17 cellular contexts compared by ENCODE assay signal in genomic region chr20:25050501-25051350, GRCh38. TPM values are rescaled to one million over a fixed set of nuclear protein-coding genes. Genes with fewer than 3 reads are reported as not detected.
DNase-seq lines count a peak whose midpoint lies in the region; ATAC-seq and TF ChIP-seq lines count a peak whose summit lies in the region.
"Had no signal": no experiment of that assay in that cellular context is flagged by ENCODE, and none has a peak within 500 bp of the region (broad histone marks: within the 10 kb centered on the region; RNA-seq: fewer than 3 reads in every experiment).

No MANE protein-coding gene starts in this region.

- H3K4me1 Mint-ChIP-seq in CD14-positive monocyte, result peaks cover 36% of the 10 kb centered on the region
- H3K4me1 Mint-ChIP-seq in T-helper 17 cell, result peaks cover 42% of the 10 kb centered on the region

- H3K9me2 ChIP-seq in PC-3 (replicated peaks; ENCODE audit: low read length) (no peaks in the 10 kb centered on the region), Karpas-422 (replicated peaks; ENCODE audit: insufficient read depth, low read length) (no peaks in the 10 kb centered on the region)

- H4K20me1 ChIP-seq in PC-3 (ENCODE audit: low read length), result no peaks in the 10 kb centered on the region
- H4K20me1 ChIP-seq in Karpas-422 (ENCODE audit: insufficient read depth, low read depth, low read length), result no peaks in the 10 kb centered on the region

- H3K27ac ChIP-seq in right atrium auricular region, result peak overlapping the region; percentile 96 to 98
- H3K27ac ChIP-seq in PC-3 (ENCODE audit: low read length), result no peak overlapping the region
- no peak overlapping the region for H3K27ac ChIP-seq in Karpas-422 (ENCODE audit: low read length)
- H3K27ac ChIP-seq: hepatocyte had no signal

- H2AFZ ChIP-seq in PC-3 (ENCODE audit: low read length), result no peak overlapping the region
- H2AFZ ChIP-seq in Karpas-422 (ENCODE audit: low read length), result no peak overlapping the region
- H2AFZ ChIP-seq: hepatocyte had no signal

- H3K36me3 ChIP-seq in right atrium auricular region (peaks cover 25% of the 10 kb centered on the region), PC-3 (ENCODE audit: low read depth, low read length) (no peaks in the 10 kb centered on the region), Karpas-422 (ENCODE audit: insufficient read depth, low read length) (no peaks in the 10 kb centered on the region)
- H3K36me3 ChIP-seq: BE2C had no signal

- TF ChIP-seq CTCF in CD14-positive monocyte (IDR thresholded peaks at IDR 0.05), result no peak
- no peak for TF ChIP-seq CTCF in right atrium auricular region (IDR thresholded peaks at IDR 0.05)
- TF ChIP-seq CTCF in PC-3 (conservative IDR thresholded peaks at IDR 0.05; ENCODE audit: low read depth, low read length), result no peak

- peaks cover 27 to 32% of the 10 kb centered on the region in 2 donors for H3K36me3 Mint-ChIP-seq in CD14-positive monocyte
- H3K36me3 Mint-ChIP-seq in T-helper 17 cell (ENCODE audit: low read depth), result peaks cover 3% of the 10 kb centered on the region

- H3K27me3 ChIP-seq in right atrium auricular region (no peaks in the 10 kb centered on the region), PC-3 (ENCODE audit: low read length) (no peaks in the 10 kb centered on the region), Karpas-422 (ENCODE audit: low read length) (no peaks in the 10 kb centered on the region)
- H3K27me3 ChIP-seq: hepatocyte, pancreas had no signal

- no peaks in the 10 kb centered on the region for H3K79me2 ChIP-seq in PC-3 (ENCODE audit: low read length)
- H3K79me2 ChIP-seq in Karpas-422 (ENCODE audit: low read length), result no peaks in the 10 kb centered on the region

- CTCF ChIA-PET in PC-3 (lab: Charles Lee), result no interaction called here

- ATAC-seq in T-helper 17 cell, result no peak
- ATAC-seq in sciatic nerve, result no peak
- no peak for ATAC-seq in PC-3
- ATAC-seq in HG03521 (IDR thresholded peaks at IDR 0.05; ENCODE audit: unreplicated experiment), result no peak
- ATAC-seq: pancreas had no signal

- POLR2A ChIA-PET in PC-3 (lab: Charles Lee; ENCODE audit: unreplicated experiment), result no interaction called here

- DNase-seq in CD14-positive monocyte (ENCODE audit: low spot score) (peak; percentile 30), T-helper 17 cell (no peak), right atrium auricular region (ENCODE audit: low spot score) (no peak), sciatic nerve (ENCODE audit: low spot score) (peak; percentile 57), SIG-M5 (lab: John Stamatoyannopoulos, UW) (no peak), PC-3 (no peak), Karpas-422 (no peak)
- DNase-seq: activated CD4-positive, alpha-beta T cell treated with anti-CD3 and anti-CD28 coated beads for 48 hours; BE2C; NCI-H1694 treated with DMSO at 0.1 percent for 48 hours; NCI-H524 had no signal

- H3K4me3 ChIP-seq in right atrium auricular region (no peak overlapping the region), PC-3 (ENCODE audit: low read length) (no peak overlapping the region), Karpas-422 (ENCODE audit: low read length) (no peak overlapping the region)
- H3K4me3 ChIP-seq: hepatocyte, lung, pancreas had no signal

- H3F3A ChIP-seq in PC-3 (ENCODE audit: low read length, unreplicated experiment), result no peaks in the 10 kb centered on the region

- no peaks in the 10 kb centered on the region for H3K9me3 ChIP-seq in T-helper 17 cell (ENCODE audit: control insufficient read depth, low read length, poor library complexity, severe bottlenecking)
- H3K9me3 ChIP-seq in right atrium auricular region, result no peaks in the 10 kb centered on the region
- H3K9me3 ChIP-seq in PC-3 (ENCODE audit: low read length), result no peaks in the 10 kb centered on the region
- no peaks in the 10 kb centered on the region for H3K9me3 ChIP-seq in Karpas-422 (ENCODE audit: low read length)
- H3K9me3 ChIP-seq: BE2C, pancreas had no signal

- H3K9ac ChIP-seq in PC-3 (ENCODE audit: low read length) (no peak overlapping the region), Karpas-422 (ENCODE audit: low read length) (no peak overlapping the region)

- H3K27me3 Mint-ChIP-seq in CD14-positive monocyte (ENCODE audit: low read depth in 3 of 3) (no peaks in the 10 kb centered on the region), T-helper 17 cell (no peaks in the 10 kb centered on the region)

- no peak overlapping the region for H3K4me3 Mint-ChIP-seq in CD14-positive monocyte
- H3K4me3 Mint-ChIP-seq in T-helper 17 cell, result no peak overlapping the region
- H3K4me3 Mint-ChIP-seq: T-helper 1 cell treated with Interleukin-12 subunit alpha and Interleukin-12 subunit beta and Interleukin-4 antibody, amounts not matched to agents 30 μg/mL and 1 μg/mL, for 36 hours had no signal

- H3K4me2 ChIP-seq in PC-3 (ENCODE audit: low read length), result no peak overlapping the region
- H3K4me2 ChIP-seq in Karpas-422 (ENCODE audit: low read depth, low read length, poor library complexity, severe bottlenecking), result no peak overlapping the region
- H3K4me2 ChIP-seq: hepatocyte had no signal

- H3K4me1 ChIP-seq in right atrium auricular region (peaks cover 0 to 99% of the 10 kb centered on the region in 2 donors), PC-3 (ENCODE audit: insufficient read depth, low read length) (no peaks in the 10 kb centered on the region), Karpas-422 (ENCODE audit: low read length) (peaks cover 13% of the 10 kb centered on the region)
- H3K4me1 ChIP-seq: BE2C had no signal

- intact Hi-C loops in CD14-positive monocyte (cut with micrococcal nuclease) (loop anchor here in 1 of 2 donors (10.0 kb wide), 1 partner anchor 344 kb away; the partner anchor contains the start of gene ABHD12), sciatic nerve (cut with DNase I) (no loop called here), PC-3 (cut with micrococcal nuclease) (no loop called here)

- H3K9me3 Mint-ChIP-seq in CD14-positive monocyte, result no peaks in the 10 kb centered on the region
- H3K9me3 Mint-ChIP-seq: T-helper 1 cell treated with Interleukin-12 subunit alpha and Interleukin-12 subunit beta and Interleukin-4 antibody, amounts not matched to agents 30 μg/mL and 1 μg/mL, for 36 hours had no signal

- peak overlapping the region in 2 of 7 donors; percentile 7 to 46 for H3K27ac Mint-ChIP-seq in CD14-positive monocyte
- peak overlapping the region; percentile 51 for H3K27ac Mint-ChIP-seq in T-helper 17 cell
- H3K27ac Mint-ChIP-seq: T-helper 1 cell treated with Interleukin-12 subunit alpha and Interleukin-12 subunit beta and Interleukin-4 antibody, amounts not matched to agents 30 μg/mL and 1 μg/mL, for 36 hours had no signal

- no TSS peak for BruUV-seq in PC-3 (replicated peaks; lab: Mats Ljungman, UMichigan)

RNA-seq across cellular contexts. Expression of gene ACSS1, which starts 7.2 kb away (rescaled TPM):
- 10 to 100 TPM; 27.6 to 32.0 TPM for polyA plus RNA-seq in CD14-positive monocyte
- total RNA-seq in T-helper 17 cell, result 10 to 100 TPM; 33.1 to 34.0 TPM
- total RNA-seq in right atrium auricular region, result 10 to 100 TPM; 25.6 to 26.4 TPM
- total RNA-seq in sciatic nerve, result 27.4 TPM
- total RNA-seq in PC-3 (2014; rRNA removed), result 2.3 and 2.4 TPM in 2 replicates
- total RNA-seq in Karpas-422 (2014; rRNA removed; shearing (Covaris generic); ENCODE audit: low replicate concordance), result 2.3 and 8.5 TPM in 2 replicates

RNA-seq across cellular contexts. Expression of gene VSX1, which starts 31.2 kb away (rescaled TPM):
- polyA plus RNA-seq in CD14-positive monocyte, result not detected
- not detected for total RNA-seq in T-helper 17 cell
- total RNA-seq in right atrium auricular region, result not detected
- total RNA-seq in sciatic nerve, result not detected
- total RNA-seq in PC-3 (2014; rRNA removed), result not detected in 2 replicates
- total RNA-seq in Karpas-422 (2014; rRNA removed; shearing (Covaris generic); ENCODE audit: low replicate concordance), result not detected in 2 replicates
- total RNA-seq: bronchial epithelial cell, hepatocyte, lung had no signal
- polyA plus RNA-seq: hepatocyte, lung had no signal

RNA-seq across cellular contexts. Expression of gene APMAP, which starts 58.2 kb away (rescaled TPM):
- polyA plus RNA-seq in CD14-positive monocyte, result 10 to 100 TPM; 73.2 to 74.0 TPM
- total RNA-seq in T-helper 17 cell, result 10 to 100 TPM; 24.6 to 26.2 TPM
- 10 to 100 TPM; 30.3 to 30.5 TPM for total RNA-seq in right atrium auricular region
- 47.3 TPM for total RNA-seq in sciatic nerve
- 134 and 137 TPM in 2 replicates for total RNA-seq in PC-3 (2014; rRNA removed)
- 35.6 and 41.5 TPM in 2 replicates for total RNA-seq in Karpas-422 (2014; rRNA removed; shearing (Covaris generic); ENCODE audit: low replicate concordance)

Comparison
In these comparisons a context has a peak if more than half of its experiments do, and no peak if none do; other contexts are left out.
1. DNase-seq: peak in CD14-positive monocyte (single experiment) and sciatic nerve (single experiment); none in T-helper 17 cell (0 of 3), right atrium auricular region (single experiment), SIG-M5 (single experiment), PC-3 (single experiment) and Karpas-422 (single experiment).
2. H3K27ac ChIP-seq: peak in right atrium auricular region (2 of 2); none in PC-3 (single experiment) and Karpas-422 (single experiment).